1 cellular context compared by ENCODE assay signal in genomic region chr3:167895684-167896083, GRCh38.
TF ChIP-seq lines count a peak whose summit lies in the region.

No MANE protein-coding gene starts in this region.

TF ChIP-seq in GM23338, 12 proteins besides CTCF, POLR2A, EP300 and RAD21:
- TF ChIP-seq ETS1 (IDR thresholded peaks at IDR 0.05) (no peak), ZNF114 (CRISPR knock-in tag; IDR thresholded peaks at IDR 0.05) (no peak), EZH2phosphoT487 (IDR thresholded peaks at IDR 0.05; ENCODE audit: unreplicated experiment) (no peak), EZH2 (IDR thresholded peaks at IDR 0.05; ENCODE audit: low read depth, unreplicated experiment) (no peak), ZNF331 (CRISPR knock-in tag; IDR thresholded peaks at IDR 0.05; ENCODE audit: low read depth) (no peak), ZNF462 (CRISPR knock-in tag; IDR thresholded peaks at IDR 0.05) (no peak), REST (IDR thresholded peaks at IDR 0.05; ENCODE audit: unreplicated experiment) (no peak)
